Comparison of ENCODE assay signal across 21 cellular contexts in the genomic region with DNA sequence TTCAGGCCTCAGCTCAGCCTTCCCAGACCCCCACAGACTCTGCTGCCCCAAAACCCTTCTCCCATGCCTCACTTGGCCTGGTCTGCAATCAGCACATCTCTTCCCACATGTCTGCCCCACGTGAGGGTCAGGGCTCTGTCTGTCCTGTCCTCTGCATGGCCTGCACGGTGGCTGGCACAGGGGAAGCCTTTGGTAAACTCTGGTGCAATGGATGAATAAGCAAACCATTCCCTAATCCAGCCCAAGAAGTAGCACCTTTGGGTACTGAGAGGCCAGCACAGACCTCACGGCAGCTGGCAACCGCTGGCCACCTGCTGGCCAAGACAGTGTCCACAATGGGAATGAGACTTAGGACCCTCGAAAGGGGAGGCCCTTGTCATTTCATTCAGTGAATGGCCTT. TPM values are rescaled to one million over a fixed set of nuclear protein-coding genes. Genes with fewer than 3 reads are reported as not detected.
A peak's percentile ranks its signal among the peaks of the same experiment; 100 is the strongest.
DNase-seq lines count a peak whose midpoint lies in the region; ATAC-seq, FAIRE-seq and TF ChIP-seq lines count a peak whose summit lies in the region.
"Had no signal": no experiment of that assay in that cellular context is flagged by ENCODE, and none has a peak within 500 bp of the region (broad histone marks: within the 10 kb centered on the region; RNA-seq: fewer than 3 reads in every experiment).

No MANE protein-coding gene starts in this region.

- no peak for TF ChIP-seq RAD21 in HepG2 (CRISPR knock-in tag; IDR thresholded peaks at IDR 0.05)

- no peak overlapping the region for H3K27ac Mint-ChIP-seq in HFFc6
- H3K27ac Mint-ChIP-seq: activated naive CD4-positive, alpha-beta T cell treated with anti-CD3 and anti-CD28 coated beads for 36 hours; CD8-positive, alpha-beta T cell; naive thymus-derived CD8-positive, alpha-beta T cell; T-cell had no signal

- peaks cover 8% of the 10 kb centered on the region; the same call in 1 of the 2 replicates for H3K9me3 Mint-ChIP-seq in HFFc6

- WGBS in HepG2 (ENCODE audit: low lambda C conversion rate) = 11% methylated on average over 5 of the region's 5 CpGs

- no peaks in the 10 kb centered on the region for H3K79me2 ChIP-seq in HepG2 (ENCODE audit: insufficient read depth, low read length)

- H3K9ac ChIP-seq in HepG2 (ENCODE audit: insufficient read depth, low read depth, low read length) = no peak overlapping the region

- intact Hi-C loops in HepG2 (cut with micrococcal nuclease; ENCODE audit: unreplicated experiment) = no loop called here
- intact Hi-C loops in gastrocnemius medialis (cut with DNase I; ENCODE audit: low total_unique reads) = no loop called here

- peaks cover 26% of the 10 kb centered on the region for H3K36me3 Mint-ChIP-seq in HFFc6 (ENCODE audit: low read depth)
- H3K36me3 Mint-ChIP-seq: CD8-positive, alpha-beta T cell; naive thymus-derived CD8-positive, alpha-beta T cell; T-cell had no signal

- H3K9me3 ChIP-seq in HepG2 (ENCODE audit: low read length) (no peaks in the 10 kb centered on the region), gastrocnemius medialis (no peaks in the 10 kb centered on the region)

- H3K4me1 ChIP-seq in HepG2 (ENCODE audit: insufficient read depth, low read length) (peaks cover 12% of the 10 kb centered on the region), gastrocnemius medialis (peaks cover 62 to 76% of the 10 kb centered on the region in 2 donors)

- peaks cover 2% of the 10 kb centered on the region for H3K27me3 Mint-ChIP-seq in HFFc6 (ENCODE audit: insufficient read depth)

- ATAC-seq in HepG2 (0 out of 3 replicates have a peak, but pooled peaks have one; percentile 11), gastrocnemius medialis (no peak), GM21723 (IDR thresholded peaks at IDR 0.05; ENCODE audit: unreplicated experiment) (no peak)
- ATAC-seq: CD8-positive, alpha-beta T cell; naive thymus-derived CD8-positive, alpha-beta T cell; T-cell had no signal

- H3K27me3 ChIP-seq in HepG2 (ENCODE audit: control insufficient read depth in 1 of 2, insufficient read depth in 2 of 2, low read length in 2 of 2) (peaks cover 0 to 2% of the 10 kb centered on the region in 2 experiments; a peak in 2 of 5 replicates), gastrocnemius medialis (no peaks in the 10 kb centered on the region)

- TF ChIP-seq POLR2A in HepG2 (IDR thresholded peaks at IDR 0.05; ENCODE audit: insufficient read depth in 1 of 2, low read depth in 2 of 2, low read length in 2 of 2) = no peak
- no peak for TF ChIP-seq POLR2A in gastrocnemius medialis (IDR thresholded peaks at IDR 0.05)

- no peaks in the 10 kb centered on the region for H3K36me3 ChIP-seq in HepG2 (replicated peaks in 1 of 2; ENCODE audit: control insufficient read depth in 1 of 2, insufficient read depth in 2 of 2, low read length in 2 of 2)
- H3K36me3 ChIP-seq in gastrocnemius medialis = no peaks in the 10 kb centered on the region

- no peaks in the 10 kb centered on the region for H4K20me1 ChIP-seq in HepG2 (ENCODE audit: insufficient read depth, low read length)

- CTCF ChIA-PET in HepG2 (lab: Yijun Ruan, JAX; ENCODE audit: low intra/inter-chr PET ratio, low total read pairs) = no interaction called here

- no peak overlapping the region for H3K4me2 ChIP-seq in HepG2 (ENCODE audit: low read depth, low read length)

- BruUV-seq in HepG2 (replicated peaks; lab: Mats Ljungman, UMichigan) = no TSS peak

- peaks cover 48% of the 10 kb centered on the region for H3K4me1 Mint-ChIP-seq in HFFc6 (ENCODE audit: low read depth)

- no peak overlapping the region for H2AFZ ChIP-seq in HepG2 (ENCODE audit: low read length)

- in situ Hi-C loops in HepG2 (cut with HindIII; ENCODE audit: extremely low pct_ligation_motif_present, low pct_unique_long_range_greater_than_20kb) (no loop called here), gastrocnemius medialis (cut with MboI; ENCODE audit: low sequenced_read_pairs in 4 of 4) (loop anchor here in 1 of 4 donors (5.0 kb wide), 1 partner anchor 47 kb away; no protein-coding TSS in a partner anchor)

- DNase-seq in HFFc6 (no peak), choroid plexus epithelial cell (ENCODE audit: low read depth) (no peak), HepG2 (ENCODE audit: low spot score) (no peak), gastrocnemius medialis (no peak), anterior cingulate cortex (lab: John Stamatoyannopoulos, UW) (no peak), NCI-H446 treated with DMSO at 0.1 percent for 48 hours (lab: John Stamatoyannopoulos, UW) (no peak), AML-193 (lab: John Stamatoyannopoulos, UW) (no peak)
- DNase-seq: activated CD4-positive, alpha-beta T cell treated with anti-CD3 and anti-CD28 coated beads, Interleukin-2, amount 50 U/mL, for 4 hours; activated naive CD4-positive, alpha-beta T cell treated with anti-CD3 and anti-CD28 coated beads for 36 hours; activated T-cell treated with anti-CD3 and anti-CD28 coated beads, Interleukin-2, amount 50 U/mL, for 1 hour; CD8-positive, alpha-beta T cell; DMS79 treated with DMSO at 0.1 percent for 48 hours; H7; KG1; naive thymus-derived CD8-positive, alpha-beta T cell; NCI-H2081; stimulated activated CD4-positive, alpha-beta T cell treated with anti-CD3 and anti-CD28 coated beads, Interleukin-15, amount 100 ng/mL, for 24 hours; stimulated activated naive CD4-positive, alpha-beta T cell; T-cell had no signal

- no peak for FAIRE-seq in HepG2 (lab: Jason Lieb, UNC)
- FAIRE-seq: urothelium cell line had no signal

- POLR2A ChIA-PET in HepG2 (lab: Yijun Ruan, JAX) = no interaction called here

- H3K27ac ChIP-seq in HepG2 (ENCODE audit: extremely low read length, insufficient read depth, low read length) (no peak overlapping the region), gastrocnemius medialis (peak overlapping the region; percentile 88 to 96 (median 92))

- peak; percentile 40 for TF ChIP-seq CTCF in HFFc6 (IDR thresholded peaks at IDR 0.05)
- TF ChIP-seq CTCF in choroid plexus epithelial cell (conservative IDR thresholded peaks at IDR 0.05; ENCODE audit: low read depth, low read length) = peak; percentile 6
- TF ChIP-seq CTCF in HepG2 (CRISPR knock-in tag; IDR thresholded peaks at IDR 0.05) = peak; percentile 7; the same call in 1 of the 2 replicates
- TF ChIP-seq CTCF in gastrocnemius medialis (IDR thresholded peaks at IDR 0.05 in 4 of 5, conservative IDR thresholded peaks at IDR 0.05 in 1 of 5) = no peak

- TF ChIP-seq EP300 in HepG2 (IDR thresholded peaks at IDR 0.05; ENCODE audit: low read depth in 2 of 2, low read length in 2 of 2) (no peak), HepG2 (CRISPR knock-in tag; IDR thresholded peaks at IDR 0.05; ENCODE audit: borderline replicate concordance) (no peak)

- H3K4me3 Mint-ChIP-seq in HFFc6 = no peak overlapping the region
- H3K4me3 Mint-ChIP-seq: activated naive CD4-positive, alpha-beta T cell treated with anti-CD3 and anti-CD28 coated beads for 36 hours; CD8-positive, alpha-beta T cell; naive thymus-derived CD8-positive, alpha-beta T cell; T-cell had no signal

- H3K4me3 ChIP-seq in choroid plexus epithelial cell (ENCODE audit: low read depth, low read length) (no peak overlapping the region), HepG2 (replicated peaks in 1 of 3; ENCODE audit: insufficient read depth in 1 of 3, low read depth in 2 of 3, low read length in 3 of 3) (no peak overlapping the region), gastrocnemius medialis (no peak overlapping the region)

TF ChIP-seq in HepG2, 621 proteins besides CTCF, POLR2A, EP300 and RAD21:
- TF ChIP-seq PHF8 (CRISPR knock-in tag; IDR thresholded peaks at IDR 0.05) = no peak
- TF ChIP-seq AGO2 (optimal IDR thresholded peaks at IDR 0.05; ENCODE audit: low read depth, low read length) = no peak

RNA-seq across cellular contexts. Expression of gene ABTB1, which starts 27.7 kb away (rescaled TPM):
- 10 to 100 TPM in 4 of 6 experiments, 1 to 10 TPM in 2; 9.5 to 14.0 (median 11.5) TPM for total RNA-seq in HFFc6 (2021; fragmentation: NEBNext Ultra II Directional; extraction: Animal tissue kit (Norgen Biotek cat#: 25700))
- total RNA-seq in HepG2 (2016; rRNA removed; fragmentation: Illumina TruSeq; extraction: Trizol) (0.24 and 0.42 TPM in 2 replicates), gastrocnemius medialis (10 to 100 TPM; 22.9 to 37.5 (median 30.1) TPM)
- 0.09 and 0.30 TPM in 2 replicates for total RNA-seq in HepG2 (2016; cell fraction: cytosol; rRNA removed; fragmentation: Illumina TruSeq; extraction: Trizol; ENCODE audit: low read depth)
- 0.13 and 0.30 TPM in 2 replicates for total RNA-seq in HepG2 (2016; cell fraction: insoluble cytoplasmic fraction; rRNA removed; fragmentation: Illumina TruSeq; extraction: Trizol)
- 0.56 and 0.72 TPM in 2 replicates for total RNA-seq in HepG2 (2016; cell fraction: membrane; rRNA removed; fragmentation: Illumina TruSeq; extraction: Trizol)
- total RNA-seq in HepG2 (2016; cell fraction: nucleus; rRNA removed; fragmentation: Illumina TruSeq; extraction: Trizol) = 1.0 and 2.3 TPM in 2 replicates
- polyA plus RNA-seq in HepG2 (2011; rRNA removed) = 14.5 and 17.9 TPM in 2 replicates
- polyA plus RNA-seq in HepG2 (2011; cell fraction: cytosol; rRNA removed) = 12.3 and 15.2 TPM in 2 replicates
- 97.1 and 99.3 TPM in 2 replicates for polyA plus RNA-seq in HepG2 (2011; cell fraction: nucleus; rRNA removed)
- 7.0 and 10.3 TPM in 2 replicates for polyA plus RNA-seq in HepG2 (2012)
- polyA plus RNA-seq in HepG2 (2016; cell fraction: cytosol; fragmentation: Illumina TruSeq; extraction: Trizol; ENCODE audit: low read depth) = 0.44 and 0.71 TPM in 2 replicates
- polyA plus RNA-seq in HepG2 (2016; cell fraction: insoluble cytoplasmic fraction; fragmentation: Illumina TruSeq; extraction: Trizol; ENCODE audit: low read depth) = 0.98 and 1.0 TPM in 2 replicates
- polyA plus RNA-seq in HepG2 (2016; cell fraction: membrane; fragmentation: Illumina TruSeq; extraction: Trizol; ENCODE audit: low read depth) = 0.39 and 0.88 TPM in 2 replicates
- polyA plus RNA-seq in HepG2 (2016; cell fraction: nucleus; fragmentation: Illumina TruSeq; extraction: Trizol; ENCODE audit: insufficient read depth, low read depth) = 2.9 and 3.4 TPM in 2 replicates
- 33.1 and 57.2 TPM in 2 replicates for polyA minus RNA-seq in HepG2 (2011; rRNA and poly(A)+ RNA removed; ENCODE audit: low replicate concordance)
- 6.9 and 10.2 TPM in 2 replicates for polyA minus RNA-seq in HepG2 (2011; cell fraction: cytosol; rRNA and poly(A)+ RNA removed)
- 15.7 and 18.6 TPM in 2 replicates for polyA minus RNA-seq in HepG2 (2011; cell fraction: nucleus; rRNA and poly(A)+ RNA removed)

Comparison
In these comparisons a context has a peak if more than half of its experiments do, and no peak if none do; other contexts are left out.
1. CTCF ChIP-seq: peak in HFFc6 (single experiment), choroid plexus epithelial cell (single experiment) and HepG2 (single experiment); none in gastrocnemius medialis (0 of 5).